ENCODE assay signal across 14 cellular contexts in genomic region chr12:25187781-25188180, GRCh38. TPM values are rescaled to one million over a fixed set of nuclear protein-coding genes. Genes with fewer than 3 reads are reported as not detected.
DNase-seq lines count a peak whose midpoint lies in the region; ATAC-seq, FAIRE-seq and TF ChIP-seq lines count a peak whose summit lies in the region.
"Had no signal": no experiment of that assay in that cellular context is flagged by ENCODE, and none has a peak within 500 bp of the region (broad histone marks: within the 10 kb centered on the region; RNA-seq: fewer than 3 reads in every experiment).

No MANE protein-coding gene starts in this region.

- no peak overlapping the region for H3K27ac ChIP-seq in left lung
- H3K27ac ChIP-seq: C4-2B, esophagus muscularis mucosa, left ventricle myocardium inferior had no signal

- H3K4me3 ChIP-seq in AG10803 (ENCODE audit: low read length) (no peak overlapping the region), bronchial epithelial cell (ENCODE audit: low read depth, low read length) (no peak overlapping the region), left lung (no peak overlapping the region)
- H3K4me3 ChIP-seq: esophagus muscularis mucosa had no signal

- H3K9me3 ChIP-seq in left lung = no peaks in the 10 kb centered on the region
- H3K9me3 ChIP-seq: esophagus muscularis mucosa, left ventricle myocardium inferior had no signal

- H3K4me1 ChIP-seq in left lung = no peaks in the 10 kb centered on the region

- no peak for FAIRE-seq in bronchial epithelial cell (lab: Jason Lieb, UNC)

- no peak for TF ChIP-seq CTCF in AG10803 (conservative IDR thresholded peaks at IDR 0.05; ENCODE audit: low read length)
- TF ChIP-seq CTCF in bronchial epithelial cell (IDR thresholded peaks at IDR 0.05; ENCODE audit: insufficient read depth, low read length, severe bottlenecking) = no peak
- no peak for TF ChIP-seq CTCF in left lung (IDR thresholded peaks at IDR 0.05)

- H3K36me3 ChIP-seq in bronchial epithelial cell (ENCODE audit: control insufficient read depth, insufficient read depth, low read length) = no peaks in the 10 kb centered on the region
- H3K36me3 ChIP-seq in left lung = no peaks in the 10 kb centered on the region
- H3K36me3 ChIP-seq: esophagus muscularis mucosa, left ventricle myocardium inferior had no signal

- DNase-seq in AG10803 (ENCODE audit: low read depth) (peak; percentile 92), M059J (ENCODE audit: low read depth) (peak; percentile 94), bronchial epithelial cell (ENCODE audit: low read depth) (peak; percentile 81), left lung (no peak), SK-N-DZ (ENCODE audit: low spot score) (no peak), SKM-1 (lab: John Stamatoyannopoulos, UW; ENCODE audit: unreplicated experiment) (no peak)
- DNase-seq: activated CD4-positive, alpha-beta T cell treated with anti-CD3 and anti-CD28 coated beads for 4 hours; left ventricle myocardium inferior; NCI-H146; NCI-H748 treated with DMSO at 0.1 percent for 48 hours had no signal

- intact Hi-C loops in left lung (cut with DNase I) = no loop called here

- ATAC-seq in left lung (peak; percentile 35), GM18520 (IDR thresholded peaks at IDR 0.05; ENCODE audit: unreplicated experiment) (no peak), GM21576 (IDR thresholded peaks at IDR 0.05; ENCODE audit: unreplicated experiment) (no peak)

- no peaks in the 10 kb centered on the region for H3K27me3 ChIP-seq in bronchial epithelial cell (ENCODE audit: control insufficient read depth, insufficient read depth, low read length)
- H3K27me3 ChIP-seq in left lung = no peaks in the 10 kb centered on the region
- H3K27me3 ChIP-seq: esophagus muscularis mucosa had no signal

RNA-seq across cellular contexts. Expression of gene DNAI7, which starts 7.2 kb away (rescaled TPM):
- 0.39 and 0.59 TPM in 2 replicates for total RNA-seq in M059J (2014; rRNA removed; shearing (Covaris generic))
- total RNA-seq in bronchial epithelial cell (0.13 TPM in 1 of 2 replicates, not detected in the other), left lung (1 to 10 TPM; 1.1 to 2.3 TPM)
- 0.08 TPM in 1 of 2 replicates, not detected in the other for polyA plus RNA-seq in SK-N-DZ (2014; cell fraction: cytosol; rRNA removed)
- polyA plus RNA-seq in SK-N-DZ (2014; cell fraction: nucleus; rRNA removed) = 0.36 TPM in 1 of 2 replicates, not detected in the other

RNA-seq across cellular contexts. Expression of gene ETFRF1, which starts 7.3 kb away (rescaled TPM):
- total RNA-seq in M059J (2014; rRNA removed; shearing (Covaris generic)) = 49.3 and 50.8 TPM in 2 replicates
- 7.9 and 10.8 TPM in 2 replicates for total RNA-seq in bronchial epithelial cell
- 10 to 100 TPM; 17.1 to 22.5 TPM for total RNA-seq in left lung
- 32.2 and 36.2 TPM in 2 replicates for polyA plus RNA-seq in SK-N-DZ (2014; cell fraction: cytosol; rRNA removed)
- 27.6 and 30.7 TPM in 2 replicates for polyA plus RNA-seq in SK-N-DZ (2014; cell fraction: nucleus; rRNA removed)

Comparison
In these comparisons a context has a peak if more than half of its experiments do, and no peak if none do; other contexts are left out.
1. DNase-seq: peak in AG10803 (single experiment), M059J (single experiment) and bronchial epithelial cell (single experiment); none in left lung (0 of 2), SK-N-DZ (single experiment) and SKM-1 (single experiment).